ENCODE assay signal across 26 cellular contexts in genomic region chrX:97334850-97335249, GRCh38.
"Had no signal": no experiment of that assay in that cellular context is flagged by ENCODE, and none has a peak within 500 bp of the region (broad histone marks: within the 10 kb centered on the region; RNA-seq: fewer than 3 reads in every experiment).

No MANE protein-coding gene starts in this region.

- H3K4me2 ChIP-seq: neural progenitor cell, smooth muscle cell had no signal

- ATAC-seq: activated CD4-positive, alpha-beta T cell treated with anti-CD3 and anti-CD28 coated beads for 36 hours; activated T-cell treated with anti-CD3 and anti-CD28 coated beads, Interleukin-2, amount 50 U/mL, for 72 hours; body of pancreas; heart right ventricle; left lobe of liver; lower lobe of right lung; natural killer cell had no signal

- H3K9me3 Mint-ChIP-seq: activated T-cell treated with anti-CD3 and anti-CD28 coated beads, Interleukin-2, amount 50 U/mL, for 72 hours; natural killer cell; neural progenitor cell had no signal

- H3K9me3 ChIP-seq: body of pancreas, esophagus squamous epithelium, heart right ventricle, lower lobe of right lung, right atrium auricular region, testis had no signal

- H3K4me3 ChIP-seq: body of pancreas, esophagus squamous epithelium, heart right ventricle, lower lobe of right lung, neural progenitor cell, right atrium auricular region, smooth muscle cell, testis had no signal

- H3K27ac Mint-ChIP-seq: activated CD4-positive, alpha-beta T cell treated with anti-CD3 and anti-CD28 coated beads for 36 hours; activated naive CD8-positive, alpha-beta T cell; activated T-cell treated with anti-CD3 and anti-CD28 coated beads, Interleukin-2, amount 50 U/mL, for 72 hours; natural killer cell; neural progenitor cell had no signal

- H3K36me3 ChIP-seq: esophagus squamous epithelium, heart right ventricle, lower lobe of right lung, neural progenitor cell, right atrium auricular region had no signal

- H3K27me3 ChIP-seq: body of pancreas, esophagus squamous epithelium, neural progenitor cell, right atrium auricular region, testis had no signal

- H3K4me3 Mint-ChIP-seq: activated CD4-positive, alpha-beta T cell treated with anti-CD3 and anti-CD28 coated beads for 36 hours; activated naive CD8-positive, alpha-beta T cell; activated T-cell treated with anti-CD3 and anti-CD28 coated beads, Interleukin-2, amount 50 U/mL, for 72 hours; natural killer cell; neural progenitor cell had no signal

- H3K9ac ChIP-seq: neural progenitor cell had no signal

- H3K4me1 Mint-ChIP-seq: activated CD4-positive, alpha-beta T cell treated with anti-CD3 and anti-CD28 coated beads for 36 hours; natural killer cell had no signal

- H3K27ac ChIP-seq: body of pancreas, epithelial cell of prostate, esophagus squamous epithelium, heart right ventricle, lower lobe of right lung, neural progenitor cell, right atrium auricular region, testis had no signal

- H2AFZ ChIP-seq: neural progenitor cell had no signal

- DNase-seq: activated CD4-positive, alpha-beta T cell treated with anti-CD3 and anti-CD28 coated beads for 36 hours; activated CD4-positive, CD25-positive, alpha-beta regulatory T cell; activated effector memory CD4-positive, alpha-beta T cell treated with Interleukin-2 at 50 U/mL for 16 hours; activated naive CD4-positive, alpha-beta T cell treated with Interleukin-2 at 50 U/mL for 16 hours; activated T-cell treated with anti-CD3 and anti-CD28 coated beads for 4 hours; activated T-cell treated with anti-CD3 and anti-CD28 coated beads, Interleukin-2, amount 50 U/mL, for 72 hours; anterior cingulate cortex; body of pancreas; dermis blood vessel endothelial cell; effector CD4-positive, alpha-beta T cell; esophagus squamous epithelium; foreskin melanocyte; heart right ventricle; kidney glomerular epithelial cell; lower lobe of right lung; mesendoderm; natural killer cell; stimulated activated CD4-positive, alpha-beta T cell treated with anti-CD3 and anti-CD28 coated beads, Interleukin-1b, Interleukin-23, amount 100 ng/mL, for 48 hours; stimulated activated naive CD4-positive, alpha-beta T cell; testis had no signal

- H3K27me3 Mint-ChIP-seq: activated CD4-positive, alpha-beta T cell treated with anti-CD3 and anti-CD28 coated beads for 36 hours; activated naive CD8-positive, alpha-beta T cell had no signal

- H3K4me1 ChIP-seq: body of pancreas, esophagus squamous epithelium, heart right ventricle, lower lobe of right lung, right atrium auricular region, testis had no signal

- H3K36me3 Mint-ChIP-seq: natural killer cell, neural progenitor cell had no signal
